20 cellular contexts compared by ENCODE assay signal in genomic region chr22:23414727-23415489, GRCh38.
DNase-seq lines count a peak whose midpoint lies in the region; ATAC-seq and TF ChIP-seq lines count a peak whose summit lies in the region.
"Had no signal": no experiment of that assay in that cellular context is flagged by ENCODE, and none has a peak within 500 bp of the region (broad histone marks: within the 10 kb centered on the region; RNA-seq: fewer than 3 reads in every experiment).

No MANE protein-coding gene starts in this region.

- no peak overlapping the region for H4K8ac ChIP-seq in mesendoderm (ENCODE audit: low read depth, low read length)

- intact Hi-C loops in right cardiac atrium (cut with DNase I), result no loop called here
- intact Hi-C loops in left cardiac atrium (cut with DNase I), result no loop called here
- intact Hi-C loops in Caco-2 (cut with micrococcal nuclease; ENCODE audit: unreplicated experiment), result no loop called here

- no peaks in the 10 kb centered on the region for H3K4me1 Mint-ChIP-seq in Caco-2 (ENCODE audit: low read depth, unreplicated experiment)
- H3K4me1 Mint-ChIP-seq: CD8-positive, alpha-beta memory T cell had no signal

- H3K4me3 ChIP-seq in right cardiac atrium (ENCODE audit: low read length) (no peak overlapping the region), mesendoderm (ENCODE audit: low read length) (no peak overlapping the region), suprapubic skin (no peak overlapping the region), Caco-2 (ENCODE audit: low read depth, low read length) (no peak overlapping the region)
- H3K4me3 ChIP-seq: SJSA1 had no signal

- no peaks in the 10 kb centered on the region for H3K27me3 Mint-ChIP-seq in Caco-2 (ENCODE audit: insufficient read depth, unreplicated experiment)

- TF ChIP-seq CTCF in suprapubic skin (IDR thresholded peaks at IDR 0.05) (no peak), Caco-2 (IDR thresholded peaks at IDR 0.05; ENCODE audit: insufficient read depth in 1 of 2, low read depth in 1 of 2, low read length in 1 of 2, severe bottlenecking in 1 of 2, unreplicated experiment in 1 of 2) (no peak)

- H3K36me3 Mint-ChIP-seq in Caco-2 (ENCODE audit: insufficient read depth, unreplicated experiment), result no peaks in the 10 kb centered on the region
- H3K36me3 Mint-ChIP-seq: CD8-positive, alpha-beta memory T cell had no signal

- H3K36me3 ChIP-seq in mesendoderm (ENCODE audit: control insufficient read depth, insufficient read depth, low read length) (no peaks in the 10 kb centered on the region), suprapubic skin (no peaks in the 10 kb centered on the region), Caco-2 (ENCODE audit: control insufficient read depth, insufficient read depth, low read length) (no peaks in the 10 kb centered on the region)
- H3K36me3 ChIP-seq: SJSA1 had no signal

- no peak overlapping the region for H3K18ac ChIP-seq in mesendoderm (ENCODE audit: low read length)

- H3K4me2 ChIP-seq in mesendoderm (ENCODE audit: low read length), result no peak overlapping the region

- TF ChIP-seq EP300 in suprapubic skin (IDR thresholded peaks at IDR 0.05), result no peak

- DNase-seq in right cardiac atrium, result no peak
- DNase-seq in left cardiac atrium, result no peak
- no peak for DNase-seq in mesendoderm
- DNase-seq in suprapubic skin (ENCODE audit: low spot score in 2 of 2), result peak; percentile 52 to 76
- no peak for DNase-seq in Caco-2
- no peak for DNase-seq in COLO829 (ENCODE audit: low spot score)
- DNase-seq in NCI-H345 (lab: John Stamatoyannopoulos, UW), result no peak
- DNase-seq: 8988T; C1 segment of cervical spinal cord; CD8-positive, alpha-beta memory T cell; EL; GF-D8; Karpas-422; MV-4-11; NCI-H1105 treated with DMSO at 0.1 percent for 48 hours; NCI-H2029 treated with DMSO at 0.1 percent for 48 hours; NCI-H2171; NCI-H526; OCI-M1 had no signal

- no peaks in the 10 kb centered on the region for H3K79me1 ChIP-seq in mesendoderm (ENCODE audit: low read length)

- BruUV-seq in Caco-2 (replicated peaks; lab: Mats Ljungman, UMichigan), result no TSS peak

- H3K4me3 Mint-ChIP-seq in Caco-2 (ENCODE audit: unreplicated experiment), result no peak overlapping the region
- H3K4me3 Mint-ChIP-seq: CD8-positive, alpha-beta memory T cell had no signal

- H3K27ac Mint-ChIP-seq in Caco-2 (ENCODE audit: unreplicated experiment), result no peak overlapping the region

- H3K4ac ChIP-seq in mesendoderm (ENCODE audit: low read depth, low read length), result no peak overlapping the region

- H3K27me3 ChIP-seq in right cardiac atrium (ENCODE audit: control insufficient read depth, insufficient read depth) (no peaks in the 10 kb centered on the region), mesendoderm (ENCODE audit: insufficient read depth, low read length, poor library complexity) (no peaks in the 10 kb centered on the region), suprapubic skin (peaks cover 10% of the 10 kb centered on the region), Caco-2 (replicated peaks; ENCODE audit: control insufficient read depth, insufficient read depth, low read length) (no peaks in the 10 kb centered on the region)

- no peak overlapping the region for H2AK5ac ChIP-seq in mesendoderm (ENCODE audit: low read length)

- H3K9ac ChIP-seq in mesendoderm (ENCODE audit: low read length), result no peak overlapping the region

- H2BK120ac ChIP-seq in mesendoderm (ENCODE audit: low read depth, low read length), result no peak overlapping the region

- H3K4me1 ChIP-seq in right cardiac atrium (ENCODE audit: control insufficient read depth, insufficient read depth, low read length), result no peaks in the 10 kb centered on the region
- H3K4me1 ChIP-seq in mesendoderm (ENCODE audit: control insufficient read depth, low read depth, low read length), result peaks cover 2% of the 10 kb centered on the region
- no peaks in the 10 kb centered on the region for H3K4me1 ChIP-seq in suprapubic skin
- H3K4me1 ChIP-seq in Caco-2, result no peaks in the 10 kb centered on the region

- CTCF ChIA-PET in Caco-2 (lab: Charles Lee), result no interaction called here

- TF ChIP-seq POLR2A in suprapubic skin (IDR thresholded peaks at IDR 0.05), result no peak

- peak overlapping the region; percentile 42 for H3K56ac ChIP-seq in mesendoderm (ENCODE audit: low read length)

- no peak overlapping the region for H2BK5ac ChIP-seq in mesendoderm (ENCODE audit: low read length)

- H3K9me3 Mint-ChIP-seq in Caco-2 (ENCODE audit: unreplicated experiment), result no peaks in the 10 kb centered on the region
- H3K9me3 Mint-ChIP-seq: CD8-positive, alpha-beta memory T cell had no signal

- WGBS in right cardiac atrium, result 87% methylated on average over 38 of the region's 38 CpGs
- WGBS in mesendoderm (ENCODE audit: extremely low coverage, insufficient coverage, low lambda C conversion rate), result no CpG with 5 or more reads among the region's 38 CpGs
- 80% methylated on average over 15 of the region's 38 CpGs for WGBS in suprapubic skin

- ATAC-seq in right cardiac atrium (peak; percentile 19 to 35), left cardiac atrium (no peak)

- H3K9me3 ChIP-seq in right cardiac atrium (ENCODE audit: control insufficient read depth, low read length) (no peaks in the 10 kb centered on the region), suprapubic skin (no peaks in the 10 kb centered on the region), Caco-2 (no peaks in the 10 kb centered on the region)
- H3K9me3 ChIP-seq: SJSA1 had no signal

- H4K5ac ChIP-seq in mesendoderm (ENCODE audit: low read length), result no peak overlapping the region

- H2BK15ac ChIP-seq in mesendoderm (replicated peaks; ENCODE audit: low read depth), result no peak overlapping the region

- POLR2A ChIA-PET in Caco-2 (lab: Charles Lee), result no interaction called here

- H3K23ac ChIP-seq in mesendoderm (ENCODE audit: low read length), result no peak overlapping the region

- no peaks in the 10 kb centered on the region for H3K79me2 ChIP-seq in mesendoderm (ENCODE audit: control insufficient read depth, insufficient read depth, low read length)

- H3K27ac ChIP-seq in right cardiac atrium (ENCODE audit: low read length) (no peak overlapping the region), mesendoderm (ENCODE audit: low read depth, low read length) (no peak overlapping the region), suprapubic skin (no peak overlapping the region)
- H3K27ac ChIP-seq: SJSA1 had no signal

Comparison
In these comparisons a context has a peak if more than half of its experiments do, and no peak if none do; other contexts are left out.
1. ATAC-seq: peak in right cardiac atrium (2 of 2); none in left cardiac atrium (0 of 2).
2. DNase-seq: peak in suprapubic skin (2 of 2); none in right cardiac atrium (0 of 3), left cardiac atrium (single experiment), mesendoderm (single experiment), Caco-2 (0 of 2), COLO829 (single experiment) and NCI-H345 (single experiment).